In the genomic region with DNA sequence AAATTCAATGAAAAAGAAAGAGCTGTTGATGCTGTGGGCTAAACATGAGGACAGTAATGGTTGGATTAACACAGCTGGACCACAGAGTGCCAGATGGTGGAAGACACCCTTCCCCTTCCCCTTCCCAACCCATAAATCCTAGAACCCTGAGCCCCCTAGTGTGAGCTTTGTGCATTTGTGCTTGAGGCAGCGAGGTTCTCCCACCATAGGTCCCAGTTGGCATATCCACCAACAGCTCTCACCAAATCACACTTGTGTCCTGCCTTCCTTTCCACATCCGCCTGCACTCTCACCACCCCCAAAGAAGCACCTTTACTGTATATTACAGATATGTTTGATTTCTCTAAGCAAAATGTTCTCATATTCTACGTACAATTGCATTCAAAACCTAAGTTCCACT, we compare ENCODE assay signal across 9 cellular contexts. TPM values are rescaled to one million over a fixed set of nuclear protein-coding genes. Genes with fewer than 3 reads are reported as not detected.
DNase-seq lines count a peak whose midpoint lies in the region; ATAC-seq, FAIRE-seq and TF ChIP-seq lines count a peak whose summit lies in the region.
"Had no signal": no experiment of that assay in that cellular context is flagged by ENCODE, and none has a peak within 500 bp of the region (broad histone marks: within the 10 kb centered on the region; RNA-seq: fewer than 3 reads in every experiment).

No MANE protein-coding gene starts in this region.

- TF ChIP-seq EP300 in HepG2 (IDR thresholded peaks at IDR 0.05; ENCODE audit: low read depth in 2 of 2, low read length in 2 of 2) (no peak), HepG2 (CRISPR knock-in tag; IDR thresholded peaks at IDR 0.05; ENCODE audit: borderline replicate concordance) (no peak)

- H3K36me3 Mint-ChIP-seq in activated naive CD8-positive, alpha-beta T cell treated with anti-CD3 and anti-CD28 coated beads, Interleukin-2, amount 10 ng/mL, durations not matched to agents 7 days and 5 days: peaks cover 5% of the 10 kb centered on the region

- H3K9me3 ChIP-seq in HepG2 (ENCODE audit: low read length): peaks cover 1% of the 10 kb centered on the region; the same call in 1 of the 2 replicates
- H3K9me3 ChIP-seq in right lobe of liver: no peaks in the 10 kb centered on the region
- peaks cover under 1% of the 10 kb centered on the region; the same call in 1 of the 2 replicates for H3K9me3 ChIP-seq in MG63
- H3K9me3 ChIP-seq: SJCRH30 had no signal

- no TSS peak for BruUV-seq in HepG2 (replicated peaks; lab: Mats Ljungman, UMichigan)

- no peak for TF ChIP-seq RAD21 in HepG2 (CRISPR knock-in tag; IDR thresholded peaks at IDR 0.05)

- peak; percentile 51 for TF ChIP-seq CTCF in HepG2 (CRISPR knock-in tag; IDR thresholded peaks at IDR 0.05)
- no peak for TF ChIP-seq CTCF in right lobe of liver (IDR thresholded peaks at IDR 0.05)

- intact Hi-C loops in HepG2 (cut with micrococcal nuclease; ENCODE audit: unreplicated experiment): no loop called here
- intact Hi-C loops in right lobe of liver (cut with DNase I): no loop called here

- WGBS in HepG2 (ENCODE audit: low lambda C conversion rate): 52% methylated on average over 3 of the region's 3 CpGs
- WGBS in right lobe of liver (ENCODE audit: insufficient coverage, low coverage, low lambda C conversion rate, missing lambda C conversion rate): 89% methylated on average over 3 of the region's 3 CpGs

- no peak overlapping the region for H2AFZ ChIP-seq in HepG2 (ENCODE audit: low read length)

- 0 out of 2 replicates have a peak, but pooled peaks cover 6% of the 10 kb centered on the region for H3K4me1 ChIP-seq in HepG2 (ENCODE audit: insufficient read depth, low read length)
- H3K4me1 ChIP-seq in right lobe of liver: peaks cover 0 to 6% (median 2%) of the 10 kb centered on the region in 4 donors

- peak overlapping the region; percentile 95 for H3K27ac Mint-ChIP-seq in activated naive CD8-positive, alpha-beta T cell treated with anti-CD3 and anti-CD28 coated beads, Interleukin-2, amount 10 ng/mL, durations not matched to agents 7 days and 5 days

- H3K4me1 Mint-ChIP-seq in activated naive CD8-positive, alpha-beta T cell treated with anti-CD3 and anti-CD28 coated beads, Interleukin-2, amount 10 ng/mL, durations not matched to agents 7 days and 5 days: peaks cover 56% of the 10 kb centered on the region

- no peak overlapping the region for H3K4me2 ChIP-seq in HepG2 (ENCODE audit: low read depth, low read length)

- H3K4me3 Mint-ChIP-seq in activated naive CD8-positive, alpha-beta T cell treated with anti-CD3 and anti-CD28 coated beads, Interleukin-2, amount 10 ng/mL, durations not matched to agents 7 days and 5 days: peak overlapping the region; percentile 79

- no peaks in the 10 kb centered on the region for H3K27me3 Mint-ChIP-seq in activated naive CD8-positive, alpha-beta T cell treated with anti-CD3 and anti-CD28 coated beads, Interleukin-2, amount 10 ng/mL, durations not matched to agents 7 days and 5 days

- no peak for TF ChIP-seq POLR2A in HepG2 (IDR thresholded peaks at IDR 0.05; ENCODE audit: insufficient read depth in 1 of 2, low read depth in 2 of 2, low read length in 2 of 2)
- TF ChIP-seq POLR2A in right lobe of liver (IDR thresholded peaks at IDR 0.05): no peak

- H3K27me3 ChIP-seq in HepG2 (ENCODE audit: control insufficient read depth in 1 of 2, insufficient read depth in 2 of 2, low read length in 2 of 2) (no peaks in the 10 kb centered on the region), right lobe of liver (no peaks in the 10 kb centered on the region), MG63 (peaks cover 4% of the 10 kb centered on the region)
- H3K27me3 ChIP-seq: SJCRH30 had no signal

- H3K79me2 ChIP-seq in HepG2 (ENCODE audit: insufficient read depth, low read length): no peaks in the 10 kb centered on the region

- no peak overlapping the region for H3K27ac ChIP-seq in HepG2 (ENCODE audit: extremely low read length, insufficient read depth, low read length)
- H3K27ac ChIP-seq in right lobe of liver: no peak overlapping the region
- H3K27ac ChIP-seq: SJCRH30 had no signal

- H4K20me1 ChIP-seq in HepG2 (ENCODE audit: insufficient read depth, low read length): no peaks in the 10 kb centered on the region

- POLR2A ChIA-PET in HepG2 (lab: Yijun Ruan, JAX): no interaction called here
- POLR2A ChIA-PET in activated naive CD8-positive, alpha-beta T cell treated with anti-CD3 and anti-CD28 coated beads, Interleukin-2, amount 10 ng/mL, durations not matched to agents 7 days and 5 days (lab: Charles Lee): interaction anchor here (0.7 to 4.1 kb wide), 11 partner anchors 11 to 1203 kb away, joined by 3 to 62 read pairs (median 3); partner anchors contain the start of genes BCLAF1, HBS1L and MYB

- CTCF ChIA-PET in HepG2 (lab: Yijun Ruan, JAX; ENCODE audit: low intra/inter-chr PET ratio, low total read pairs): no interaction called here

- H3K9ac ChIP-seq in HepG2 (ENCODE audit: insufficient read depth, low read depth, low read length): no peak overlapping the region

- H3K36me3 ChIP-seq in HepG2 (replicated peaks in 1 of 2; ENCODE audit: control insufficient read depth in 1 of 2, insufficient read depth in 2 of 2, low read length in 2 of 2) (no peaks in the 10 kb centered on the region), right lobe of liver (no peaks in the 10 kb centered on the region), MG63 (no peaks in the 10 kb centered on the region)
- H3K36me3 ChIP-seq: SJCRH30 had no signal

- DNase-seq in HepG2 (ENCODE audit: low spot score) (peak; percentile 27), right lobe of liver (no peak), MV-4-11 (lab: John Stamatoyannopoulos, UW) (peak; percentile 79), MG63 (no peak), NCI-H1092 (lab: John Stamatoyannopoulos, UW) (no peak), NCI-H345 treated with DMSO at 0.1 percent for 48 hours (lab: John Stamatoyannopoulos, UW; ENCODE audit: unreplicated experiment) (no peak), NCI-H1930 (lab: John Stamatoyannopoulos, UW) (no peak)
- peak; percentile 41 for DNase-seq in activated naive CD8-positive, alpha-beta T cell treated with anti-CD3 and anti-CD28 coated beads, Interleukin-2, amount 10 ng/mL, durations not matched to agents 7 days and 5 days

- ATAC-seq in HepG2: peak; percentile 72
- no peak for ATAC-seq in right lobe of liver
- peak; percentile 17 for ATAC-seq in activated naive CD8-positive, alpha-beta T cell treated with anti-CD3 and anti-CD28 coated beads, Interleukin-2, amount 10 ng/mL, durations not matched to agents 7 days and 5 days (ENCODE audit: low read depth)

- peaks cover 2% of the 10 kb centered on the region for H3K9me3 Mint-ChIP-seq in activated naive CD8-positive, alpha-beta T cell treated with anti-CD3 and anti-CD28 coated beads, Interleukin-2, amount 10 ng/mL, durations not matched to agents 7 days and 5 days

- no peak for FAIRE-seq in HepG2 (lab: Jason Lieb, UNC)

- in situ Hi-C loops in HepG2 (cut with HindIII; ENCODE audit: extremely low pct_ligation_motif_present, low pct_unique_long_range_greater_than_20kb): no loop called here

- no peak overlapping the region for H3K4me3 ChIP-seq in HepG2 (replicated peaks in 1 of 3; ENCODE audit: insufficient read depth in 1 of 3, low read depth in 2 of 3, low read length in 3 of 3)
- H3K4me3 ChIP-seq in right lobe of liver: no peak overlapping the region
- no peak overlapping the region for H3K4me3 ChIP-seq in MG63
- H3K4me3 ChIP-seq: SJCRH30 had no signal

RNA-seq across cellular contexts. Expression of gene HBS1L, which starts 32.8 kb away (rescaled TPM):
- total RNA-seq in HepG2 (2016; rRNA removed; fragmentation: Illumina TruSeq; extraction: Trizol): 138 and 222 TPM in 2 replicates
- total RNA-seq in HepG2 (2016; cell fraction: cytosol; rRNA removed; fragmentation: Illumina TruSeq; extraction: Trizol; ENCODE audit: low read depth): 36.1 and 37.3 TPM in 2 replicates
- total RNA-seq in HepG2 (2016; cell fraction: insoluble cytoplasmic fraction; rRNA removed; fragmentation: Illumina TruSeq; extraction: Trizol): 138 and 235 TPM in 2 replicates
- 62.1 and 65.5 TPM in 2 replicates for total RNA-seq in HepG2 (2016; cell fraction: membrane; rRNA removed; fragmentation: Illumina TruSeq; extraction: Trizol)
- 87.5 and 92.8 TPM in 2 replicates for total RNA-seq in HepG2 (2016; cell fraction: nucleus; rRNA removed; fragmentation: Illumina TruSeq; extraction: Trizol)
- 33.6 and 44.1 TPM in 2 replicates for polyA plus RNA-seq in HepG2 (2011; rRNA removed)
- polyA plus RNA-seq in HepG2 (2011; cell fraction: cytosol; rRNA removed): 19.1 and 28.9 TPM in 2 replicates
- polyA plus RNA-seq in HepG2 (2011; cell fraction: nucleus; rRNA removed): 13.8 and 19.0 TPM in 2 replicates
- polyA plus RNA-seq in HepG2 (2012): 54.5 and 55.2 TPM in 2 replicates
- 6.9 and 8.3 TPM in 2 replicates for polyA plus RNA-seq in HepG2 (2016; cell fraction: cytosol; fragmentation: Illumina TruSeq; extraction: Trizol; ENCODE audit: low read depth)
- 137 and 159 TPM in 2 replicates for polyA plus RNA-seq in HepG2 (2016; cell fraction: insoluble cytoplasmic fraction; fragmentation: Illumina TruSeq; extraction: Trizol; ENCODE audit: low read depth)
- 19.7 and 20.8 TPM in 2 replicates for polyA plus RNA-seq in HepG2 (2016; cell fraction: membrane; fragmentation: Illumina TruSeq; extraction: Trizol; ENCODE audit: low read depth)
- polyA plus RNA-seq in HepG2 (2016; cell fraction: nucleus; fragmentation: Illumina TruSeq; extraction: Trizol; ENCODE audit: insufficient read depth, low read depth): 54.7 and 61.1 TPM in 2 replicates
- 30.9 and 38.9 TPM in 2 replicates for polyA minus RNA-seq in HepG2 (2011; rRNA and poly(A)+ RNA removed; ENCODE audit: low replicate concordance)
- 39.6 and 42.2 TPM in 2 replicates for polyA minus RNA-seq in HepG2 (2011; cell fraction: cytosol; rRNA and poly(A)+ RNA removed)
- 115 and 120 TPM in 2 replicates for polyA minus RNA-seq in HepG2 (2011; cell fraction: nucleus; rRNA and poly(A)+ RNA removed)
- total RNA-seq in right lobe of liver: 10 to 100 TPM; 31.8 to 47.2 (median 37.1) TPM
- 10 to 100 TPM; 72.6 to 72.7 TPM for total RNA-seq in activated naive CD8-positive, alpha-beta T cell treated with anti-CD3 and anti-CD28 coated beads, Interleukin-2, amount 10 ng/mL, durations not matched to agents 7 days and 5 days
- total RNA-seq in MG63 (2014; rRNA removed; shearing (Covaris generic); ENCODE audit: low replicate concordance): 78.6 and 86.9 TPM in 2 replicates

Comparison
In these comparisons a context has a peak if more than half of its experiments do, and no peak if none do; other contexts are left out.
1. ATAC-seq: peak in HepG2 (single experiment) and activated naive CD8-positive, alpha-beta T cell treated with anti-CD3 and anti-CD28 coated beads, Interleukin-2, amount 10 ng/mL, durations not matched to agents 7 days and 5 days (single experiment); none in right lobe of liver (0 of 4).
2. DNase-seq: peak in HepG2 (single experiment), MV-4-11 (single experiment) and activated naive CD8-positive, alpha-beta T cell treated with anti-CD3 and anti-CD28 coated beads, Interleukin-2, amount 10 ng/mL, durations not matched to agents 7 days and 5 days (single experiment); none in right lobe of liver (0 of 3), MG63 (single experiment), NCI-H1092 (single experiment), NCI-H345 treated with DMSO at 0.1 percent for 48 hours (single experiment) and NCI-H1930 (0 of 2).